Comparison of ENCODE assay signal across 1 cellular context in the genomic region with DNA sequence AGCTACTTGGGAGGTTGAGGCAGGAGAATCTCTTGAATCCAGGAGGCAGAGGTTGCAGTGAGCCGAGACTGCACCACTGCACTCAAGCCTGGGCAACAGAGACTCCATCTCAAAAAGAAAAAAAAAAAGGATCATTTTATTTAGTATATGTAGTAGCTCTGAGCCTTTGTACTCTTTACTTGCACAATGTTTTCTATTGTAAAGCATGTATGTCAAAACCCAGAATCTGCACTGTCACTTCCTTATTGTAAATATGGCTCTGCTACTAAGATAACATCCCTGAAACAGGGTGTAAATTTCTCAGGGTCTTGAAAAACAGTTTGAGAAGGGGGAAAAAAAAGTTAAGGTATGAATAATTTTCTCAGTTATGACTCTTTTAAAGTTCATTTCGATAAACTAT.
TF ChIP-seq lines count a peak whose summit lies in the region.

No MANE protein-coding gene starts in this region.

TF ChIP-seq in HepG2, 621 proteins besides CTCF, POLR2A, EP300 and RAD21 (continued from another document and continues in another):
- TF ChIP-seq, protein P1, sequence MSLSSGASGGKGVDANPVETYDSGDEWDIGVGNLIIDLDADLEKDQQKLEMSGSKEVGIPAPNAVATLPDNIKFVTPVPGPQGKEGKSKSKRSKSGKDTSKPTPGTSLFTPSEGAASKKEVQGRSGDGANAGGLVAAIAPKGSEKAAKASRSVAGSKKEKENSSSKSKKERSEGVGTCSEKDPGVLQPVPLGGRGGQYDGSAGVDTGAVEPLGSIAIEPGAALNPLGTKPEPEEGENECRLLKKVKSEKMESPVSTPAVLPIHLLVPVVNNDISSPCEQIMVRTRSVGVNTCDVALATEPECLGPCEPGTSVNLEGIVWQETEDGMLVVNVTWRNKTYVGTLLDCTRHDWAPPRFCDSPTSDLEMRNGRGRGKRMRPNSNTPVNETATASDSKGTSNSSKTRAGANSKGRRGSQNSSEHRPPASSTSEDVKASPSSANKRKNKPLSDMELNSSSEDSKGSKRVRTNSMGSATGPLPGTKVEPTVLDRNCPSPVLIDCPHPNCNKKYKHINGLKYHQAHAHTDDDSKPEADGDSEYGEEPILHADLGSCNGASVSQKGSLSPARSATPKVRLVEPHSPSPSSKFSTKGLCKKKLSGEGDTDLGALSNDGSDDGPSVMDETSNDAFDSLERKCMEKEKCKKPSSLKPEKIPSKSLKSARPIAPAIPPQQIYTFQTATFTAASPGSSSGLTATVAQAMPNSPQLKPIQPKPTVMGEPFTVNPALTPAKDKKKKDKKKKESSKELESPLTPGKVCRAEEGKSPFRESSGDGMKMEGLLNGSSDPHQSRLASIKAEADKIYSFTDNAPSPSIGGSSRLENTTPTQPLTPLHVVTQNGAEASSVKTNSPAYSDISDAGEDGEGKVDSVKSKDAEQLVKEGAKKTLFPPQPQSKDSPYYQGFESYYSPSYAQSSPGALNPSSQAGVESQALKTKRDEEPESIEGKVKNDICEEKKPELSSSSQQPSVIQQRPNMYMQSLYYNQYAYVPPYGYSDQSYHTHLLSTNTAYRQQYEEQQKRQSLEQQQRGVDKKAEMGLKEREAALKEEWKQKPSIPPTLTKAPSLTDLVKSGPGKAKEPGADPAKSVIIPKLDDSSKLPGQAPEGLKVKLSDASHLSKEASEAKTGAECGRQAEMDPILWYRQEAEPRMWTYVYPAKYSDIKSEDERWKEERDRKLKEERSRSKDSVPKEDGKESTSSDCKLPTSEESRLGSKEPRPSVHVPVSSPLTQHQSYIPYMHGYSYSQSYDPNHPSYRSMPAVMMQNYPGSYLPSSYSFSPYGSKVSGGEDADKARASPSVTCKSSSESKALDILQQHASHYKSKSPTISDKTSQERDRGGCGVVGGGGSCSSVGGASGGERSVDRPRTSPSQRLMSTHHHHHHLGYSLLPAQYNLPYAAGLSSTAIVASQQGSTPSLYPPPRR (CRISPR knock-in tag; IDR thresholded peaks at IDR 0.05; ENCODE audit: borderline replicate concordance) = no peak
- TF ChIP-seq, protein P2, sequence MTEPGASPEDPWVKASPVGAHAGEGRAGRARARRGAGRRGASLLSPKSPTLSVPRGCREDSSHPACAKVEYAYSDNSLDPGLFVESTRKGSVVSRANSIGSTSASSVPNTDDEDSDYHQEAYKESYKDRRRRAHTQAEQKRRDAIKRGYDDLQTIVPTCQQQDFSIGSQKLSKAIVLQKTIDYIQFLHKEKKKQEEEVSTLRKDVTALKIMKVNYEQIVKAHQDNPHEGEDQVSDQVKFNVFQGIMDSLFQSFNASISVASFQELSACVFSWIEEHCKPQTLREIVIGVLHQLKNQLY (CRISPR knock-in tag; IDR thresholded peaks at IDR 0.05) = no peak
- TF ChIP-seq RARA (CRISPR knock-in tag; IDR thresholded peaks at IDR 0.05) (0 out of 2 replicates have a peak, but pooled peaks have one; percentile 6), NFE2L2 (IDR thresholded peaks at IDR 0.05; ENCODE audit: low read length) (peak; percentile 93), MEIS2 (CRISPR knock-in tag; IDR thresholded peaks at IDR 0.05) (no peak), HMG20A (CRISPR knock-in tag; IDR thresholded peaks at IDR 0.05; ENCODE audit: borderline replicate concordance) (peak; percentile 35; the same call in 1 of the 2 replicates), ATF5 (CRISPR knock-in tag; IDR thresholded peaks at IDR 0.05; ENCODE audit: low read depth) (no peak), CHD2 (IDR thresholded peaks at IDR 0.05; ENCODE audit: low read depth, low read length) (no peak), ZNF549 (CRISPR knock-in tag; IDR thresholded peaks at IDR 0.05) (no peak), ZNF670 (CRISPR knock-in tag; IDR thresholded peaks at IDR 0.05; ENCODE audit: borderline replicate concordance) (no peak), ASH2L (IDR thresholded peaks at IDR 0.05; ENCODE audit: insufficient read length, low read depth, low read length) (no peak), GFI1 (CRISPR knock-in tag; IDR thresholded peaks at IDR 0.05; ENCODE audit: borderline replicate concordance) (no peak), ELF4 (CRISPR knock-in tag; IDR thresholded peaks at IDR 0.05; ENCODE audit: borderline replicate concordance) (no peak), ZNF773 (CRISPR knock-in tag; IDR thresholded peaks at IDR 0.05; ENCODE audit: borderline replicate concordance) (no peak), ZNF225 (CRISPR knock-in tag; IDR thresholded peaks at IDR 0.05) (no peak), ZNF674 (CRISPR knock-in tag; IDR thresholded peaks at IDR 0.05; ENCODE audit: low read depth) (no peak), RNF2 (conservative IDR thresholded peaks at IDR 0.05; ENCODE audit: low read depth) (no peak), GABPA (IDR thresholded peaks at IDR 0.05; ENCODE audit: low read depth, low read length) (no peak), GABPA (CRISPR knock-in tag; IDR thresholded peaks at IDR 0.05; ENCODE audit: low read depth) (no peak), HOXD1 (CRISPR knock-in tag; IDR thresholded peaks at IDR 0.05) (no peak), ZNF75D (CRISPR knock-in tag; IDR thresholded peaks at IDR 0.05; ENCODE audit: borderline replicate concordance) (no peak), ZBTB2 (CRISPR knock-in tag; IDR thresholded peaks at IDR 0.05; ENCODE audit: low read depth) (no peak), ISX (CRISPR knock-in tag; conservative IDR thresholded peaks at IDR 0.05) (no peak), ZNF350 (CRISPR knock-in tag; IDR thresholded peaks at IDR 0.05; ENCODE audit: borderline replicate concordance, low read depth) (no peak), HBP1 (CRISPR knock-in tag; IDR thresholded peaks at IDR 0.05; ENCODE audit: low read depth) (no peak), NFE2 (CRISPR knock-in tag; IDR thresholded peaks at IDR 0.05) (peak; percentile 81), ZNF687 (CRISPR knock-in tag; IDR thresholded peaks at IDR 0.05) (no peak)
- TF ChIP-seq, protein P3, sequence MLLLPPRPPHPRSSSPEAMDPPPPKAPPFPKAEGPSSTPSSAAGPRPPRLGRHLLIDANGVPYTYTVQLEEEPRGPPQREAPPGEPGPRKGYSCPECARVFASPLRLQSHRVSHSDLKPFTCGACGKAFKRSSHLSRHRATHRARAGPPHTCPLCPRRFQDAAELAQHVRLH (CRISPR knock-in tag; IDR thresholded peaks at IDR 0.05; ENCODE audit: borderline replicate concordance, low read depth) = no peak
- TF ChIP-seq, protein P4, sequence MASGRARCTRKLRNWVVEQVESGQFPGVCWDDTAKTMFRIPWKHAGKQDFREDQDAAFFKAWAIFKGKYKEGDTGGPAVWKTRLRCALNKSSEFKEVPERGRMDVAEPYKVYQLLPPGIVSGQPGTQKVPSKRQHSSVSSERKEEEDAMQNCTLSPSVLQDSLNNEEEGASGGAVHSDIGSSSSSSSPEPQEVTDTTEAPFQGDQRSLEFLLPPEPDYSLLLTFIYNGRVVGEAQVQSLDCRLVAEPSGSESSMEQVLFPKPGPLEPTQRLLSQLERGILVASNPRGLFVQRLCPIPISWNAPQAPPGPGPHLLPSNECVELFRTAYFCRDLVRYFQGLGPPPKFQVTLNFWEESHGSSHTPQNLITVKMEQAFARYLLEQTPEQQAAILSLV (CRISPR knock-in tag; IDR thresholded peaks at IDR 0.05; ENCODE audit: borderline replicate concordance) = no peak
- TF ChIP-seq, protein P5, sequence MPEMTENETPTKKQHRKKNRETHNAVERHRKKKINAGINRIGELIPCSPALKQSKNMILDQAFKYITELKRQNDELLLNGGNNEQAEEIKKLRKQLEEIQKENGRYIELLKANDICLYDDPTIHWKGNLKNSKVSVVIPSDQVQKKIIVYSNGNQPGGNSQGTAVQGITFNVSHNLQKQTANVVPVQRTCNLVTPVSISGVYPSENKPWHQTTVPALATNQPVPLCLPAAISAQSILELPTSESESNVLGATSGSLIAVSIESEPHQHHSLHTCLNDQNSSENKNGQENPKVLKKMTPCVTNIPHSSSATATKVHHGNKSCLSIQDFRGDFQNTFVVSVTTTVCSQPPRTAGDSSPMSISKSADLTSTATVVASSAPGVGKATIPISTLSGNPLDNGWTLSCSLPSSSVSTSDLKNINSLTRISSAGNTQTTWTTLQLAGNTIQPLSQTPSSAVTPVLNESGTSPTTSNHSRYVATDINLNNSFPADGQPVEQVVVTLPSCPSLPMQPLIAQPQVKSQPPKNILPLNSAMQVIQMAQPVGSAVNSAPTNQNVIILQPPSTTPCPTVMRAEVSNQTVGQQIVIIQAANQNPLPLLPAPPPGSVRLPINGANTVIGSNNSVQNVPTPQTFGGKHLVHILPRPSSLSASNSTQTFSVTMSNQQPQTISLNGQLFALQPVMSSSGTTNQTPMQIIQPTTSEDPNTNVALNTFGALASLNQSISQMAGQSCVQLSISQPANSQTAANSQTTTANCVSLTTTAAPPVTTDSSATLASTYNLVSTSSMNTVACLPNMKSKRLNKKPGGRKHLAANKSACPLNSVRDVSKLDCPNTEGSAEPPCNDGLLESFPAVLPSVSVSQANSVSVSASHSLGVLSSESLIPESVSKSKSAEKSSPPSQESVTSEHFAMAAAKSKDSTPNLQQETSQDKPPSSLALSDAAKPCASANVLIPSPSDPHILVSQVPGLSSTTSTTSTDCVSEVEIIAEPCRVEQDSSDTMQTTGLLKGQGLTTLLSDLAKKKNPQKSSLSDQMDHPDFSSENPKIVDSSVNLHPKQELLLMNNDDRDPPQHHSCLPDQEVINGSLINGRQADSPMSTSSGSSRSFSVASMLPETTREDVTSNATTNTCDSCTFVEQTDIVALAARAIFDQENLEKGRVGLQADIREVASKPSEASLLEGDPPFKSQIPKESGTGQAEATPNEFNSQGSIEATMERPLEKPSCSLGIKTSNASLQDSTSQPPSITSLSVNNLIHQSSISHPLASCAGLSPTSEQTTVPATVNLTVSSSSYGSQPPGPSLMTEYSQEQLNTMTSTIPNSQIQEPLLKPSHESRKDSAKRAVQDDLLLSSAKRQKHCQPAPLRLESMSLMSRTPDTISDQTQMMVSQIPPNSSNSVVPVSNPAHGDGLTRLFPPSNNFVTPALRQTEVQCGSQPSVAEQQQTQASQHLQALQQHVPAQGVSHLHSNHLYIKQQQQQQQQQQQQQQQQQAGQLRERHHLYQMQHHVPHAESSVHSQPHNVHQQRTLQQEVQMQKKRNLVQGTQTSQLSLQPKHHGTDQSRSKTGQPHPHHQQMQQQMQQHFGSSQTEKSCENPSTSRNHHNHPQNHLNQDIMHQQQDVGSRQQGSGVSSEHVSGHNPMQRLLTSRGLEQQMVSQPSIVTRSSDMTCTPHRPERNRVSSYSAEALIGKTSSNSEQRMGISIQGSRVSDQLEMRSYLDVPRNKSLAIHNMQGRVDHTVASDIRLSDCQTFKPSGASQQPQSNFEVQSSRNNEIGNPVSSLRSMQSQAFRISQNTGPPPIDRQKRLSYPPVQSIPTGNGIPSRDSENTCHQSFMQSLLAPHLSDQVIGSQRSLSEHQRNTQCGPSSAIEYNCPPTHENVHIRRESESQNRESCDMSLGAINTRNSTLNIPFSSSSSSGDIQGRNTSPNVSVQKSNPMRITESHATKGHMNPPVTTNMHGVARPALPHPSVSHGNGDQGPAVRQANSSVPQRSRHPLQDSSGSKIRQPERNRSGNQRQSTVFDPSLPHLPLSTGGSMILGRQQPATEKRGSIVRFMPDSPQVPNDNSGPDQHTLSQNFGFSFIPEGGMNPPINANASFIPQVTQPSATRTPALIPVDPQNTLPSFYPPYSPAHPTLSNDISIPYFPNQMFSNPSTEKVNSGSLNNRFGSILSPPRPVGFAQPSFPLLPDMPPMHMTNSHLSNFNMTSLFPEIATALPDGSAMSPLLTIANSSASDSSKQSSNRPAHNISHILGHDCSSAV (CRISPR knock-in tag; IDR thresholded peaks at IDR 0.05; ENCODE audit: borderline replicate concordance) = no peak
